1 cellular context compared by ENCODE assay signal in the genomic region with DNA sequence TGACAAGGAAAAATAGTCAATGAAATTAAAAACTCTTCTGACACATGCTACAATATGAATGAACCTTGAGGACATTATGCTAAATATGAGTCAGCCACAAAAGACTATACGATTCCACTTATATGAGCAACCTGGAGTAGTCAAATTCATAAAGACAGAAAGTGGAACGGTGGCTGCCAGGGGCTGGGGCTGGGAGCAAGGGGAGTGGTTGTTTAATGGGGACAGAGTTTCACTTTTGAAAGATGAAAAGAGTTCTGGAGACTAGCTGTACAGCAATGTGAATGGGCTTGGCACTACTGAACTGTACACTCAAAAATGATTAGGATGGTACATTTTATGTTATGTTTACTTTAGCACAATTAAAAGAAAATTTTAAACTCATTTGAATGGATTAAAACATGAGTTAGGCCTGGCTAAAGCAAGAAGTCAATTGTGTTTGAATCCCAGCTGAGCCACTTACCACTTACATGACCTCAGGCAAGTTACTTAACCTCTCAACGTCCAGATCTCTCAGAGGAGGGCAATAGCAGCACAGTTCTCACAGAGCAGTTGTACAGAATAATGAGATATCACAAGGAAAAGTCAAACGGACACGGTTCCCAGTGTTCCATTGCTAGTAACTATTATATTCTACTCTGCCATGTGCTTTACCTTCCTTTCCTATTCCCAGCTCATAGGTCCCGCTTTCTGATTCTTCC.
TF ChIP-seq lines count a peak whose summit lies in the region.

No MANE protein-coding gene starts in this region.

TF ChIP-seq in GM12878, 131 proteins besides CTCF, POLR2A, EP300 and RAD21 (continued from another document):
- TF ChIP-seq, protein P1, sequence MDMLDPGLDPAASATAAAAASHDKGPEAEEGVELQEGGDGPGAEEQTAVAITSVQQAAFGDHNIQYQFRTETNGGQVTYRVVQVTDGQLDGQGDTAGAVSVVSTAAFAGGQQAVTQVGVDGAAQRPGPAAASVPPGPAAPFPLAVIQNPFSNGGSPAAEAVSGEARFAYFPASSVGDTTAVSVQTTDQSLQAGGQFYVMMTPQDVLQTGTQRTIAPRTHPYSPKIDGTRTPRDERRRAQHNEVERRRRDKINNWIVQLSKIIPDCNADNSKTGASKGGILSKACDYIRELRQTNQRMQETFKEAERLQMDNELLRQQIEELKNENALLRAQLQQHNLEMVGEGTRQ (IDR thresholded peaks at IDR 0.05; ENCODE audit: borderline replicate concordance, low read depth, low read length): no peak
- TF ChIP-seq SRF (IDR thresholded peaks at IDR 0.05; ENCODE audit: low read depth in 2 of 2, low read length in 2 of 2) (no peak), GABPA (IDR thresholded peaks at IDR 0.05; ENCODE audit: low read depth) (no peak), BACH1 (IDR thresholded peaks at IDR 0.05; ENCODE audit: borderline replicate concordance) (no peak), IKZF2 (IDR thresholded peaks at IDR 0.05) (no peak)
TF ChIP-seq in GM12878: peak in this region for 0.
